Comparison of ENCODE assay signal across 27 cellular contexts in the genomic region with DNA sequence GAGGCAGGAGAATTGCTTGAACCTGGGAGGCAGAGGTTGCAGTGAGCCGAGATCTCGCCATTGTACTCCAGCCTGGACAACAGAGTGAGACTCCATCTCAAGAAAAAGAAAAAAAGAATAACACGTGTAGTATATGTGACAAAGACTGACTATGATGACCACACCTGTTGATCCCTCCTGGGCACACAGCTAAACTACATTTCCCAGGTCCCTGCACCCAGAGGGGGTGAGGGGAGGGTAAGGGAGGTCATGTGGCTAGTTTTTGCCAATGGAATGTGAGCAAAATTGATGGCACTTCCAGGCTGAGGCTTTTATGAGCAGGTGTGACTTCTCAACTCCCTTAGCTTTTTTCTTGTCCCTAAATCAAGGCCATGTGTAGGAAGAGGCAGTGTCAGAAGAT. TPM values are rescaled to one million over a fixed set of nuclear protein-coding genes. Genes with fewer than 3 reads are reported as not detected.
DNase-seq lines count a peak whose midpoint lies in the region; ATAC-seq and TF ChIP-seq lines count a peak whose summit lies in the region.
"Had no signal": no experiment of that assay in that cellular context is flagged by ENCODE, and none has a peak within 500 bp of the region (broad histone marks: within the 10 kb centered on the region; RNA-seq: fewer than 3 reads in every experiment).

No MANE protein-coding gene starts in this region.

- POLR2A ChIA-PET in CD8-positive, alpha-beta T cell (lab: Charles Lee) = no interaction called here

- H3K36me3 ChIP-seq in CD8-positive, alpha-beta T cell (ENCODE audit: insufficient read depth, low read length) = peaks cover 24% of the 10 kb centered on the region
- H3K36me3 ChIP-seq in RWPE2 (ENCODE audit: low read depth) = no peaks in the 10 kb centered on the region
- no peaks in the 10 kb centered on the region for H3K36me3 ChIP-seq in psoas muscle (ENCODE audit: insufficient read depth in 1 of 2, low read depth in 1 of 2)
- H3K36me3 ChIP-seq: SJSA1 had no signal

- H3K27me3 Mint-ChIP-seq in CD8-positive, alpha-beta T cell (ENCODE audit: low read depth) = no peaks in the 10 kb centered on the region
- peaks cover 12% of the 10 kb centered on the region for H3K27me3 Mint-ChIP-seq in chondrocyte (ENCODE audit: low read depth)
- H3K27me3 Mint-ChIP-seq: CD4-positive, alpha-beta T cell had no signal

- H3K4me1 Mint-ChIP-seq in CD8-positive, alpha-beta T cell (ENCODE audit: low read depth) = peaks cover 4% of the 10 kb centered on the region
- peaks cover 18% of the 10 kb centered on the region for H3K4me1 Mint-ChIP-seq in chondrocyte (ENCODE audit: low read depth)
- H3K4me1 Mint-ChIP-seq: H9 had no signal

- H3K36me3 Mint-ChIP-seq in CD8-positive, alpha-beta T cell = peaks cover 78% of the 10 kb centered on the region
- no peaks in the 10 kb centered on the region for H3K36me3 Mint-ChIP-seq in chondrocyte (ENCODE audit: low read depth)

- DNase-seq in DMS53 (lab: John Stamatoyannopoulos, UW) (peak; percentile 2), DMS53 treated with DMSO at 0.1 percent for 48 hours (lab: John Stamatoyannopoulos, UW; ENCODE audit: unreplicated experiment) (no peak), RWPE2 (ENCODE audit: low spot score) (peak; percentile 8), islet precursor cell (peak; percentile 43), psoas muscle (no peak), chondrocyte (ENCODE audit: low spot score) (no peak), hippocampal formation (lab: John Stamatoyannopoulos, UW) (no peak)
- DNase-seq in CD8-positive, alpha-beta T cell = no peak
- DNase-seq: ACHN; Caco-2; CD4-positive, alpha-beta T cell; DMS153; EL; GF-D8; H9; KG1; NCI-H1092 treated with DMSO at 0.1 percent for 48 hours; NCI-H1436 treated with DMSO at 0.1 percent for 48 hours; NCI-H1930; NCI-H226; NCI-H510A treated with DMSO at 0.1 percent for 48 hours; NCI-H774; NK-92 treated with Interleukin-12 subunit alpha and Interleukin-12 subunit beta, amount 100 ng/mL, for 24 hours had no signal

- no peaks in the 10 kb centered on the region for H3K9me3 Mint-ChIP-seq in CD8-positive, alpha-beta T cell
- no peaks in the 10 kb centered on the region for H3K9me3 Mint-ChIP-seq in chondrocyte (ENCODE audit: low read depth)
- H3K9me3 Mint-ChIP-seq: CD4-positive, alpha-beta T cell; H9 had no signal

- no peak for ATAC-seq in CD8-positive, alpha-beta T cell
- ATAC-seq in RWPE2 (ENCODE audit: low read depth) (no peak), psoas muscle (no peak)
- ATAC-seq: Panc1 had no signal

- no peak overlapping the region for H3K27ac ChIP-seq in CD8-positive, alpha-beta T cell (ENCODE audit: low read depth, low read length)
- H3K27ac ChIP-seq in RWPE2 (ENCODE audit: poor library complexity, severe bottlenecking) (no peak overlapping the region), psoas muscle (no peak overlapping the region)
- H3K27ac ChIP-seq: 22Rv1, BLaER1, SJSA1 had no signal

- WGBS in psoas muscle, 3 donors = 92 to 99% (median 94%) methylated on average over 3 of the region's 3 CpGs

- CTCF ChIA-PET in CD8-positive, alpha-beta T cell (lab: Charles Lee) = interaction anchor here (0.6 kb wide), 1 partner anchor 271 kb away, joined by 3 read pairs; no protein-coding TSS in a partner anchor

- H3K27ac Mint-ChIP-seq in CD8-positive, alpha-beta T cell = peak overlapping the region; percentile 55
- no peak overlapping the region for H3K27ac Mint-ChIP-seq in chondrocyte (ENCODE audit: unreplicated experiment)
- H3K27ac Mint-ChIP-seq: CD4-positive, alpha-beta T cell; H9 had no signal

- no peaks in the 10 kb centered on the region for H3K9me3 ChIP-seq in CD8-positive, alpha-beta T cell (ENCODE audit: low read length)
- H3K9me3 ChIP-seq in RWPE2 (ENCODE audit: severe bottlenecking) (no peaks in the 10 kb centered on the region), psoas muscle (peaks cover 7% of the 10 kb centered on the region)
- H3K9me3 ChIP-seq: Caco-2, SJSA1 had no signal

- no peak overlapping the region for H3K4me3 Mint-ChIP-seq in CD8-positive, alpha-beta T cell
- no peak overlapping the region for H3K4me3 Mint-ChIP-seq in chondrocyte (ENCODE audit: unreplicated experiment)
- H3K4me3 Mint-ChIP-seq: CD4-positive, alpha-beta T cell; H9 had no signal

- H3K27me3 ChIP-seq in CD8-positive, alpha-beta T cell (ENCODE audit: insufficient read depth, low read length) = no peaks in the 10 kb centered on the region
- no peaks in the 10 kb centered on the region for H3K27me3 ChIP-seq in RWPE2 (ENCODE audit: insufficient read depth, poor library complexity, severe bottlenecking)
- H3K27me3 ChIP-seq in psoas muscle (ENCODE audit: insufficient read depth in 3 of 3, low read length in 2 of 3) = no peaks in the 10 kb centered on the region
- H3K27me3 ChIP-seq: BLaER1, SJSA1 had no signal

- no peak for TF ChIP-seq CTCF in CD8-positive, alpha-beta T cell (IDR thresholded peaks at IDR 0.05)
- TF ChIP-seq CTCF in RWPE2 (IDR thresholded peaks at IDR 0.05; ENCODE audit: poor library complexity, severe bottlenecking) (no peak), psoas muscle (IDR thresholded peaks at IDR 0.05) (no peak), chondrocyte (IDR thresholded peaks at IDR 0.05) (no peak)

- no peak overlapping the region for H3K4me3 ChIP-seq in CD8-positive, alpha-beta T cell (ENCODE audit: low read depth, low read length)
- no peak overlapping the region for H3K4me3 ChIP-seq in RWPE2 (ENCODE audit: severe bottlenecking)
- no peak overlapping the region for H3K4me3 ChIP-seq in psoas muscle
- H3K4me3 ChIP-seq: BLaER1, SJSA1 had no signal

- H3K4me1 ChIP-seq in CD8-positive, alpha-beta T cell (ENCODE audit: insufficient read depth, low read length) = no peaks in the 10 kb centered on the region
- H3K4me1 ChIP-seq in RWPE2 (ENCODE audit: insufficient read depth, poor library complexity, severe bottlenecking) (no peaks in the 10 kb centered on the region), psoas muscle (peaks cover 9% of the 10 kb centered on the region)
- H3K4me1 ChIP-seq: BLaER1, Caco-2, SJSA1 had no signal

- intact Hi-C loops in CD8-positive, alpha-beta T cell (cut with DNase I, micrococcal nuclease) = no loop called here
- intact Hi-C loops in psoas muscle (cut with DNase I) = no loop called here

RNA-seq across cellular contexts. Expression of a gene that starts 58.2 kb away (rescaled TPM):
- total RNA-seq in CD8-positive, alpha-beta T cell = 10 to 100 TPM; 27.7 to 29.7 TPM
- total RNA-seq in psoas muscle (1 to 10 TPM in 1 of 4 donors, under 1 TPM in 3; 0.42 to 1.3 (median 0.51) TPM), chondrocyte (not detected in 3 replicates)
- under 1 TPM; 0.12 to 0.22 (median 0.13) TPM for polyA plus RNA-seq in psoas muscle
- total RNA-seq: Caco-2, H9, SJSA1 had no signal

Comparison
In these comparisons a context has a peak if more than half of its experiments do, and no peak if none do; other contexts are left out.
1. DNase-seq: peak in DMS53 (single experiment), RWPE2 (single experiment) and islet precursor cell (single experiment); none in DMS53 treated with DMSO at 0.1 percent for 48 hours (single experiment), CD8-positive, alpha-beta T cell (0 of 7), psoas muscle (0 of 2), chondrocyte (single experiment) and hippocampal formation (0 of 2).
2. RNA of a gene that starts 58.2 kb away (total RNA-seq): 27.7 to 29.7 TPM in CD8-positive, alpha-beta T cell; 0.42 to 1.3 TPM in psoas muscle and not detected in chondrocyte; every median in the first group is over 10 times any median in the second.